34 cellular contexts compared by ENCODE assay signal in genomic region chr18:75840131-75840530, GRCh38.
"Had no signal": no experiment of that assay in that cellular context is flagged by ENCODE, and none has a peak within 500 bp of the region (broad histone marks: within the 10 kb centered on the region; RNA-seq: fewer than 3 reads in every experiment).

No MANE protein-coding gene starts in this region.

- H3K27ac ChIP-seq: KMS-11 had no signal

- H3K9ac ChIP-seq: KMS-11 had no signal

- H3K4me3 ChIP-seq: MG63 had no signal

- H3K9me3 ChIP-seq: MG63 had no signal

- H3K27me3 ChIP-seq: MG63 had no signal

- H3K36me3 ChIP-seq: MG63 had no signal

- DNase-seq: Karpas-422, Kasumi-1, KG1, MG63, MM.1S, MV-4-11, NCI-H1048, NCI-H1092, NCI-H1092 treated with DMSO at 0.1 percent for 48 hours, NCI-H1105, NCI-H1105 treated with DMSO at 0.1 percent for 48 hours, NCI-H1417, NCI-H1417 treated with DMSO at 0.1 percent for 48 hours, NCI-H1436, NCI-H1436 treated with DMSO at 0.1 percent for 48 hours, NCI-H146, NCI-H1694, NCI-H1694 treated with DMSO at 0.1 percent for 48 hours, NCI-H187, NCI-H187 treated with DMSO at 0.1 percent for 48 hours, NCI-H1930, NCI-H2029, NCI-H2029 treated with DMSO at 0.1 percent for 48 hours, NCI-H2081, NCI-H2081 treated with DMSO at 0.1 percent for 48 hours, NCI-H2107, NCI-H2171, NCI-H2171 treated with DMSO at 0.1 percent for 48 hours, NCI-H2227 treated with DMSO at 0.1 percent for 48 hours, NCI-H226, NCI-H345, NCI-H446, NCI-H446 treated with DMSO at 0.1 percent for 48 hours had no signal
